In the genomic region with DNA sequence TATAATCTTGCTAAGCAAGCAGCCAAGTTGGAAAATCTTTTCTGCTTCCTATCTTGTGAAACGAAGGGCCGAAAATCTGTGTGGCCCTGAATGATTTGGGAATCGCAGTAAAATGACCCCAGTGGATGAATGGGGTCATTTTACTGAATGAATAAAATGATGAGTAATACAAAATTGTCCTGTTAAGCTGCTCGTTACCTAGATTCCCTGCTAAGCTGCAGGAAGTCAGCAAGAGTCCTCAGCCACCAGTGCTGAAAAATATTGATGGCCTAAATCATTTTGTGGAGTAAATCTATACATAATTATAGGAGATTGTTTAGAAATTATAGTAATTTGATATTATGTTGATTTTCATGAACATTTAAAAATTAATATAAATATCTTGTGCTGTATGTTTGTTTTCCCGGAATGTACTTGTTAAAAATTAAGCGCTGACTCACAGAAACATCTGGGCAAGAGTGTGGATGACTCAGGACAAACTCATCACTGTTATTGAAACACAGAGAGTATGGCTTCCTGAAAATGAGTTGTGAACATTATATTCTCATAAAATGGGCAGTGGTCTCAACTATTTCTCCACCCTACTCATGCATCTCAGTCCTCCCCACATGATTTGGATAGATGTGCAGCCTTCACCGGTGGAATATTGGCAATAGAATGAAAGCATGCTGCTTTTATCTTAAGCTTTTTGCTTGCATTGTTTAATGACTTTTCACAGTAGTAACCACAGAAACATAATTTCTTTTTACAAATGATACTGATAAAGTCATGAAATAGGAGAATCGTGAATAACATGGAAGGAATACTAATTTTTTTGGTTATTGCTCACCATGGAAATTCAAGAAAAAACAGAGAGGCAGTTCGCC, we compare ENCODE assay signal across 12 cellular contexts. TPM values are rescaled to one million over a fixed set of nuclear protein-coding genes. Genes with fewer than 3 reads are reported as not detected.
DNase-seq lines count a peak whose midpoint lies in the region; ATAC-seq, FAIRE-seq and TF ChIP-seq lines count a peak whose summit lies in the region.
"Had no signal": no experiment of that assay in that cellular context is flagged by ENCODE, and none has a peak within 500 bp of the region (broad histone marks: within the 10 kb centered on the region; RNA-seq: fewer than 3 reads in every experiment).

No MANE protein-coding gene starts in this region.

- FAIRE-seq in RCC 7860 (lab: Jason Lieb, UNC) (peak; percentile 95), pancreas (lab: Jason Lieb, UNC) (no peak)
- FAIRE-seq: colon, G401.6 had no signal

- intact Hi-C loops in pancreas (cut with DNase I) = no loop called here
- intact Hi-C loops in right cardiac atrium (cut with DNase I) = no loop called here

- H3K27me3 ChIP-seq in pancreas (no peaks in the 10 kb centered on the region), right cardiac atrium (ENCODE audit: control insufficient read depth, insufficient read depth) (no peaks in the 10 kb centered on the region)
- H3K27me3 ChIP-seq: right lobe of liver had no signal

- TF ChIP-seq CTCF in epithelial cell of proximal tubule (conservative IDR thresholded peaks at IDR 0.05; ENCODE audit: low read depth, low read length) (no peak), pancreas (IDR thresholded peaks at IDR 0.05) (no peak)

- peak in 3 of 4 donors; percentile 44 to 81 (median 80) for ATAC-seq in pancreas
- no peak for ATAC-seq in right cardiac atrium
- no peak for ATAC-seq in GM18868 (IDR thresholded peaks at IDR 0.05; ENCODE audit: unreplicated experiment)
- no peak for ATAC-seq in HG03280 (IDR thresholded peaks at IDR 0.05; ENCODE audit: unreplicated experiment)
- ATAC-seq: stimulated activated naive B cell treated with anti-CD40 and anti-IgM and Interleukin-4, amounts not matched to agents 10 μg/mL and 1 μg/mL and 100 μg/mL, for 72 hours had no signal

- DNase-seq in GM04504 (ENCODE audit: low read depth) = peak; percentile 66
- DNase-seq in RCC 7860 (ENCODE audit: low spot score) = peak; percentile 84
- peak; percentile 89 for DNase-seq in epithelial cell of proximal tubule (ENCODE audit: low read depth)
- DNase-seq in pancreas = no peak
- no peak for DNase-seq in right cardiac atrium
- DNase-seq in stimulated activated CD8-positive, alpha-beta memory T cell treated with anti-CD3 and anti-CD28 coated beads, Interleukin-4, amount 100 ng/mL, for 48 hours = no peak
- DNase-seq: right lobe of liver; stimulated activated naive B cell treated with anti-CD40 and anti-IgM and Interleukin-4, amounts not matched to agents 10 μg/mL and 1 μg/mL and 100 μg/mL, for 72 hours had no signal

- no peaks in the 10 kb centered on the region for H3K9me3 ChIP-seq in pancreas
- H3K9me3 ChIP-seq in right cardiac atrium (ENCODE audit: control insufficient read depth, low read length) = no peaks in the 10 kb centered on the region
- H3K9me3 ChIP-seq: right lobe of liver had no signal

- H3K27ac ChIP-seq in pancreas = no peak overlapping the region
- no peak overlapping the region for H3K27ac ChIP-seq in right cardiac atrium (ENCODE audit: low read length)
- H3K27ac ChIP-seq: right lobe of liver had no signal

- no peaks in the 10 kb centered on the region for H3K36me3 ChIP-seq in pancreas
- H3K36me3 ChIP-seq: right lobe of liver had no signal

- WGBS in pancreas, 2 donors = 46 to 56% methylated on average over 9 of the region's 9 CpGs
- WGBS in right cardiac atrium = 65% methylated on average over 9 of the region's 9 CpGs

- H3K4me3 ChIP-seq in epithelial cell of proximal tubule (ENCODE audit: low read depth, low read length) (peak overlapping the region; percentile 17), pancreas (no peak overlapping the region), right cardiac atrium (ENCODE audit: low read length) (no peak overlapping the region)
- H3K4me3 ChIP-seq: right lobe of liver had no signal

- H3K4me1 ChIP-seq in pancreas (no peaks in the 10 kb centered on the region), right cardiac atrium (ENCODE audit: control insufficient read depth, insufficient read depth, low read length) (no peaks in the 10 kb centered on the region)
- H3K4me1 ChIP-seq: right lobe of liver had no signal

RNA-seq across cellular contexts. Expression of a gene that starts 36.2 kb away (rescaled TPM):
- 3.9 and 8.0 TPM in 2 replicates for total RNA-seq in epithelial cell of proximal tubule
- 1 to 10 TPM in 3 of 6 donors, under 1 TPM in 3; 0.39 to 3.7 (median 0.96) TPM for total RNA-seq in pancreas
- polyA plus RNA-seq in pancreas = 1 to 10 TPM; 1.0 to 3.5 TPM
- total RNA-seq in right cardiac atrium = under 1 TPM; 0.23 to 0.47 (median 0.28) TPM
- 0.07 TPM for polyA plus RNA-seq in right cardiac atrium
- total RNA-seq: right lobe of liver had no signal

Comparison
In these comparisons a context has a peak if more than half of its experiments do, and no peak if none do; other contexts are left out.
1. DNase-seq: peak in GM04504 (single experiment), RCC 7860 (single experiment) and epithelial cell of proximal tubule (single experiment); none in pancreas (0 of 6), right cardiac atrium (0 of 3) and stimulated activated CD8-positive, alpha-beta memory T cell treated with anti-CD3 and anti-CD28 coated beads, Interleukin-4, amount 100 ng/mL, for 48 hours (single experiment).
2. ATAC-seq: peak in pancreas (3 of 4); none in right cardiac atrium (0 of 2), GM18868 (single experiment) and HG03280 (single experiment).